In the genomic region with DNA sequence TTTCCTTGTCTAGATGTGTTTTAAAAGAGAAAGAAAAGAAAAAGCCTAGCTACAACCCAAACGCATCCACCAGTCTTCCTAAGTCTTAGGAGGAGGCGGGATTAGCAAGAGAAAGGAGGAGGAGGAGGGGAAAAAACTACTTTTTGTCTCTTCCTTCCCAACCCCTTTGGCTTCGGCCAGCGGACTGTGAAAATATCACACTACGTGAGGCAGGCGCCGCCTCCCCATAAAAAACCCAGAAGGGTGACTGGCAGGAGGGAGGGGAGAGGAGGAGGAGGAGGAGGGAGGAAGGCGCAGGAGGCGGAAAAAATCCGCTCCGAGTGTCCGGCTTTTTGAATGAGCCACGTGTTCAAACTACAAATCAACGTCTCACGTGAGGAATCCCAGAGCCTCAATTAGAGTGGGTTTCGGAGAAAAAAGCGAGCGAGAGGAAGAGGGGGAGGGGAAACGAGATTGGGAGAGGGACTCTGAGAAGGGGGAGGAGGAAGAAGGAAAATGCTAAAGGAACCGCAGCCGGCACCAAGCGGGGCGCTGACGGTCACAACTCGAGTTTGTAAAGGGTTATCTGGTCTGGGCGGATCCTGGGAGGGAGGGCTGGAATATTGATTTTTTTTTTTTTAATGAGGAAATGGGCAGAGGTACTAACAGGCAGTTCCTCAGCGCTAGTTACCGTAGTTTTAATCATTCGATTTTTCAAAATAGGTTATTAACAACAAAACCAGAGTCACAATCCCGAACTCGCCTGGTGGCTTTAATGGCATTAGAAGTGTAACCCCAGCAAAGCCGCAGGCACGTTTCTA, we compare ENCODE assay signal across 8 cellular contexts. TPM values are rescaled to one million over a fixed set of nuclear protein-coding genes. Genes with fewer than 3 reads are reported as not detected.
A peak's percentile ranks its signal among the peaks of the same experiment; 100 is the strongest.
DNase-seq lines count a peak whose midpoint lies in the region; ATAC-seq and TF ChIP-seq lines count a peak whose summit lies in the region.

A gene (minus strand): TSS at position 202 of the 800 bp plus-strand sequence. CDS start 381 bp downstream, outside the sequence.

- H2BK5ac ChIP-seq in mesenchymal stem cell (ENCODE audit: low read depth, low read length, poor library complexity, severe bottlenecking), result peak within 1 kb of the TSS; percentile 53

- peak within 1 kb of the TSS; percentile 90 for H2BK15ac ChIP-seq in mesenchymal stem cell (ENCODE audit: low read depth, poor library complexity, severe bottlenecking)

- ATAC-seq in upper lobe of left lung (ENCODE audit: low FRiP score in 2 of 2), result no peak

- H3K4me3 ChIP-seq in cardiac fibroblast (replicated peaks in 1 of 2; ENCODE audit: low read depth in 2 of 2, low read length in 2 of 2) (peak within 1 kb of the TSS; percentile 82 to 91), mesenchymal stem cell (ENCODE audit: insufficient read depth in 1 of 2, low read depth in 1 of 2, low read length in 2 of 2) (peak within 1 kb of the TSS; percentile 78 to 81), upper lobe of left lung (peak within 1 kb of the TSS in 3 of 4 donors; percentile 28 to 42 (median 41))

- H4K91ac ChIP-seq in mesenchymal stem cell (ENCODE audit: low read length), result peak within 1 kb of the TSS; percentile 96

- TF ChIP-seq CTCF in cardiac fibroblast (IDR thresholded peaks at IDR 0.05; ENCODE audit: low read depth, low read length) (no peak), upper lobe of left lung (IDR thresholded peaks at IDR 0.05) (no peak)

- no peaks in the 10 kb centered on the region for H3K79me1 ChIP-seq in mesenchymal stem cell (replicated peaks; ENCODE audit: low read length, poor library complexity, severe bottlenecking)

- TF ChIP-seq POLR2A in Raji (IDR thresholded peaks at IDR 0.05; ENCODE audit: insufficient read depth, low read depth, low read length), result peak; percentile 68
- no peak for TF ChIP-seq POLR2A in upper lobe of left lung (IDR thresholded peaks at IDR 0.05)

- peak within 1 kb of the TSS; percentile 88 for H3K4me2 ChIP-seq in mesenchymal stem cell (ENCODE audit: low read length, poor library complexity, severe bottlenecking)

- H3K27me3 ChIP-seq in mesenchymal stem cell (ENCODE audit: control insufficient read depth in 1 of 2, insufficient read depth in 1 of 2, low read length in 2 of 2), result peaks cover 0 to 91% of the 10 kb centered on the region in 2 experiments
- peaks cover 5 to 83% (median 65%) of the 10 kb centered on the region in 4 donors for H3K27me3 ChIP-seq in upper lobe of left lung

- TF ChIP-seq EP300 in upper lobe of left lung (IDR thresholded peaks at IDR 0.05), result no peak

- H2BK12ac ChIP-seq in mesenchymal stem cell (ENCODE audit: low read length in 2 of 2), result peak within 1 kb of the TSS; percentile 66 to 90

- H3K4me1 ChIP-seq in mesenchymal stem cell (ENCODE audit: control insufficient read depth, insufficient read depth, low read depth, low read length), result peaks cover 9% of the 10 kb centered on the region
- peaks cover 52 to 62% (median 56%) of the 10 kb centered on the region in 4 donors for H3K4me1 ChIP-seq in upper lobe of left lung

- peak within 1 kb of the TSS; percentile 98 to 100 for H3K23ac ChIP-seq in mesenchymal stem cell (ENCODE audit: low read length in 2 of 2)

- under 1% methylated on average over 25 of the region's 33 CpGs for WGBS in mesenchymal stem cell
- 3% methylated on average over 33 of the region's 33 CpGs for WGBS in upper lobe of left lung, 2 donors

- peak; percentile 19 for DNase-seq in stimulated activated CD4-positive, alpha-beta T cell treated with anti-CD3 and anti-CD28 coated beads, Interleukin-12 subunit alpha, Interleukin-12 subunit beta, amount 100 ng/mL, for 4 hours
- no peak for DNase-seq in stimulated activated CD4-positive, alpha-beta T cell treated with anti-CD3 and anti-CD28 coated beads, Interleukin-2, amount 100 ng/mL, for 48 hours
- DNase-seq in LHCN-M2 (ENCODE audit: low read depth) (peak; percentile 98), cardiac fibroblast (ENCODE audit: low read depth in 2 of 2) (peak; percentile 97 to 98), mesenchymal stem cell (peak; percentile 99), upper lobe of left lung (no peak), SKM-1 treated with dmso at 0.1 percent for 144 hours (lab: John Stamatoyannopoulos, UW; ENCODE audit: unreplicated experiment) (no peak)

- peak within 1 kb of the TSS in 1 of 2 experiments; percentile 86 for H3K14ac ChIP-seq in mesenchymal stem cell (ENCODE audit: low read length in 2 of 2)

- H3K4ac ChIP-seq in mesenchymal stem cell (ENCODE audit: low read depth in 1 of 2, low read length in 2 of 2), result peak within 1 kb of the TSS; percentile 98

- H2AK5ac ChIP-seq in mesenchymal stem cell (ENCODE audit: low read length, severe bottlenecking), result no peak within 1 kb of the TSS

- peak within 1 kb of the TSS; percentile 93 for H4K8ac ChIP-seq in mesenchymal stem cell (ENCODE audit: low read length)

- no peak within 1 kb of the TSS for H2AFZ ChIP-seq in mesenchymal stem cell (ENCODE audit: low read depth, low read length)

- H3K36me3 ChIP-seq in mesenchymal stem cell (ENCODE audit: control insufficient read depth in 1 of 2, insufficient read depth in 2 of 2, low read depth in 1 of 2, low read length in 2 of 2) (no peaks in the 10 kb centered on the region), upper lobe of left lung (no peaks in the 10 kb centered on the region)

- H3K27ac ChIP-seq in mesenchymal stem cell (ENCODE audit: low read length, poor library complexity, severe bottlenecking) (peak within 1 kb of the TSS; percentile 95), upper lobe of left lung (no peak within 1 kb of the TSS)

- H2BK120ac ChIP-seq in mesenchymal stem cell (ENCODE audit: low read depth, low read length), result peak within 1 kb of the TSS; percentile 96

- H3K18ac ChIP-seq in mesenchymal stem cell (ENCODE audit: low read depth in 1 of 2, low read length in 2 of 2), result peak within 1 kb of the TSS; percentile 97 to 99

- H3K9ac ChIP-seq in mesenchymal stem cell (ENCODE audit: low read length), result peak within 1 kb of the TSS; percentile 69

- H3K9me3 ChIP-seq in mesenchymal stem cell (ENCODE audit: control insufficient read depth, low read length), result no peaks in the 10 kb centered on the region
- peaks cover 0 to 2% (median 0%) of the 10 kb centered on the region in 4 donors for H3K9me3 ChIP-seq in upper lobe of left lung

RNA-seq across cellular contexts. Expression of the gene that starts here (rescaled TPM):
- total RNA-seq in LHCN-M2 (2014; rRNA removed), result 60.3 and 63.3 TPM in 2 replicates
- 15.1 TPM for polyA plus RNA-seq in LHCN-M2 (2012)
- polyA plus RNA-seq in mesenchymal stem cell (2013, experiment 1 of 2), result 122 TPM
- 117 TPM for polyA plus RNA-seq in mesenchymal stem cell (2013, experiment 2 of 2)
- total RNA-seq in upper lobe of left lung, result 1 to 10 TPM in 2 of 6 donors, under 1 TPM in 2, not detected in 2; 0.91 to 1.5 (median 1.1) TPM

Comparison
In these comparisons a context has a peak if more than half of its experiments do, and no peak if none do; other contexts are left out.
1. RNA of the gene that starts here (total RNA-seq): 60.3 to 63.3 TPM in LHCN-M2; 0.91 to 1.5 TPM in upper lobe of left lung; every median in the first group is over 10 times any median in the second.
2. DNase-seq: peak in stimulated activated CD4-positive, alpha-beta T cell treated with anti-CD3 and anti-CD28 coated beads, Interleukin-12 subunit alpha, Interleukin-12 subunit beta, amount 100 ng/mL, for 4 hours (single experiment), LHCN-M2 (single experiment), cardiac fibroblast (2 of 2) and mesenchymal stem cell (single experiment); none in stimulated activated CD4-positive, alpha-beta T cell treated with anti-CD3 and anti-CD28 coated beads, Interleukin-2, amount 100 ng/mL, for 48 hours (0 of 2), upper lobe of left lung (0 of 2) and SKM-1 treated with dmso at 0.1 percent for 144 hours (single experiment).
3. Peak in every context shown above with its lines, with median percentiles within 50 percentile points of each other: H3K4me3 ChIP-seq.